In the genomic region with DNA sequence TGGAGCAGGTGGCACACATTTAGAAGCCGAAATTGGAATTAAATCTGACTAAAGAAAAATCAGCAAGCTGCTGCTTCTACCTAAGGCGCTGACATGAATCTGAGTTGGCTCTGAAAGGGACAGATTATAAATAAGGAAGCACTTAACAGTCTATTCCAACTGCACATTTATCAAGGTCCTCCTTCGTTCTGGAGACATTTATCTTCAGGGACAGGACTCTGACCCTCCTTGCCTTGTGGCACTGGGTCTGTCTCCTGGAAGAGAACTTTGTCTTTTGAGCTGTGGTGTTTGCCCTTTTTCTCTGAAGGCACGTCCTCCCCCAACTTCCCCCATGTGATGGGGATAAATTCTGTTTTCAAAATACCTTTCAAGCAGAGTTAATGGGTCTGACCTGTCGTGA, we compare ENCODE assay signal across 27 cellular contexts. TPM values are rescaled to one million over a fixed set of nuclear protein-coding genes. Genes with fewer than 3 reads are reported as not detected.
"Had no signal": no experiment of that assay in that cellular context is flagged by ENCODE, and none has a peak within 500 bp of the region (broad histone marks: within the 10 kb centered on the region; RNA-seq: fewer than 3 reads in every experiment).

No MANE protein-coding gene starts in this region.

- DNase-seq: activated CD8-positive, alpha-beta memory T cell treated with anti-CD3 and anti-CD28 coated beads for 24 hours; activated CD8-positive, alpha-beta memory T cell treated with anti-CD3 and anti-CD28 coated beads, Interleukin-2, amount 50 U/mL, for 4 hours; activated naive CD4-positive, alpha-beta T cell treated with Interleukin-2 at 50 U/mL for 16 hours; activated naive CD8-positive, alpha-beta T cell treated with anti-CD3 and anti-CD28 coated beads, Interleukin-2, amount 10 ng/mL, durations not matched to agents 7 days and 5 days; activated T-cell treated with anti-CD3 and anti-CD28 coated beads, Interleukin-2, amount 50 U/mL, for 24 hours; amniotic stem cell; colonic mucosa; endodermal cell; esophagus squamous epithelium; gastrocnemius medialis; head of caudate nucleus; left cardiac atrium; mesenchymal stem cell; mucosa of descending colon; occipital lobe; spleen; stimulated activated CD4-positive, alpha-beta T cell treated with anti-CD3 and anti-CD28 coated beads, Interleukin-4, amount 100 ng/mL, for 24 hours; stimulated activated naive CD4-positive, alpha-beta T cell treated with Interleukin-2 at 50 U/mL for 16 hours; upper lobe of right lung had no signal

- H3K36me3 ChIP-seq: breast epithelium, colonic mucosa, esophagus squamous epithelium, gastrocnemius medialis, spleen, thoracic aorta, upper lobe of right lung had no signal

- H3K9me3 ChIP-seq: breast epithelium, colonic mucosa, esophagus squamous epithelium, gastrocnemius medialis, mucosa of descending colon, spleen, thoracic aorta, upper lobe of right lung had no signal

- H3K9me3 Mint-ChIP-seq: activated naive CD8-positive, alpha-beta T cell treated with anti-CD3 and anti-CD28 coated beads, Interleukin-2, amount 10 ng/mL, durations not matched to agents 7 days and 5 days; activated T-cell treated with anti-CD3 and anti-CD28 coated beads, Interleukin-2, amount 50 U/mL, for 24 hours; endodermal cell; neural crest cell; WTC11 had no signal

- H3K4me3 ChIP-seq: breast epithelium, colonic mucosa, esophagus squamous epithelium, gastrocnemius medialis, mucosa of descending colon, spleen, thoracic aorta, upper lobe of right lung had no signal

- H3K4me3 Mint-ChIP-seq: activated naive CD8-positive, alpha-beta T cell treated with anti-CD3 and anti-CD28 coated beads, Interleukin-2, amount 10 ng/mL, durations not matched to agents 7 days and 5 days; activated T-cell treated with anti-CD3 and anti-CD28 coated beads, Interleukin-2, amount 50 U/mL, for 24 hours; endodermal cell; neural crest cell; WTC11 had no signal

- H3K27ac Mint-ChIP-seq: activated naive CD8-positive, alpha-beta T cell treated with anti-CD3 and anti-CD28 coated beads, Interleukin-2, amount 10 ng/mL, durations not matched to agents 7 days and 5 days; activated T-cell treated with anti-CD3 and anti-CD28 coated beads, Interleukin-2, amount 50 U/mL, for 24 hours; endodermal cell; WTC11 had no signal

- H3K27ac ChIP-seq: breast epithelium, colonic mucosa, esophagus squamous epithelium, gastrocnemius medialis, spleen, thoracic aorta, upper lobe of right lung had no signal

- H3K36me3 Mint-ChIP-seq: activated naive CD8-positive, alpha-beta T cell treated with anti-CD3 and anti-CD28 coated beads, Interleukin-2, amount 10 ng/mL, durations not matched to agents 7 days and 5 days; WTC11 had no signal

- H3K27me3 ChIP-seq: breast epithelium, colonic mucosa, gastrocnemius medialis, spleen, upper lobe of right lung had no signal

- H3K4me1 Mint-ChIP-seq: activated naive CD8-positive, alpha-beta T cell treated with anti-CD3 and anti-CD28 coated beads, Interleukin-2, amount 10 ng/mL, durations not matched to agents 7 days and 5 days; endodermal cell; WTC11 had no signal

- H3K4me1 ChIP-seq: breast epithelium, colonic mucosa, esophagus squamous epithelium, gastrocnemius medialis, spleen had no signal

- ATAC-seq: gastrocnemius medialis, left cardiac atrium, mucosa of descending colon, upper lobe of right lung, WTC11 had no signal

- FAIRE-seq: islet of Langerhans had no signal

RNA-seq across cellular contexts. Expression of gene MARCHF10, which starts 47.0 kb away (rescaled TPM):
- total RNA-seq: colonic mucosa; esophagus squamous epithelium; gastrocnemius medialis; left cardiac atrium; lower leg skin; posterior vena cava; spleen; T-helper 2 cell treated with Interferon-gamma antibody and Interleukin-4, amounts not matched to agents 100 ng/mL and 5 ng/mL, for 36 hours; thoracic aorta; upper lobe of right lung had no signal
